In genomic region chr16:77169650-77170236, GRCh38 we compare ENCODE assay signal across 9 cellular contexts. TPM values are rescaled to one million over a fixed set of nuclear protein-coding genes. Genes with fewer than 3 reads are reported as not detected.
DNase-seq lines count a peak whose midpoint lies in the region; ATAC-seq, FAIRE-seq and TF ChIP-seq lines count a peak whose summit lies in the region.
"Had no signal": no experiment of that assay in that cellular context is flagged by ENCODE, and none has a peak within 500 bp of the region (broad histone marks: within the 10 kb centered on the region; RNA-seq: fewer than 3 reads in every experiment).

No MANE protein-coding gene starts in this region.

- intact Hi-C loops in HepG2 (cut with micrococcal nuclease; ENCODE audit: unreplicated experiment) = loop anchor here (5.0 kb wide), 2 partner anchors 317 to 517 kb away; no protein-coding TSS in a partner anchor

- TF ChIP-seq RAD21 in HepG2 (CRISPR knock-in tag; IDR thresholded peaks at IDR 0.05) = peak; percentile 47

- H3K9ac ChIP-seq in NT2/D1 (ENCODE audit: insufficient read length, low read depth) (no peak overlapping the region), HepG2 (ENCODE audit: insufficient read depth, low read depth, low read length) (no peak overlapping the region)

- no peak overlapping the region for H3K4me2 ChIP-seq in HepG2 (ENCODE audit: low read depth, low read length)

- H3K27ac ChIP-seq in HepG2 (ENCODE audit: extremely low read length, insufficient read depth, low read length) = no peak overlapping the region

- H3K4me3 ChIP-seq in NT2/D1 (ENCODE audit: insufficient read length, low read depth) = no peak overlapping the region
- H3K4me3 ChIP-seq in HepG2 (replicated peaks in 1 of 3; ENCODE audit: insufficient read depth in 1 of 3, low read depth in 2 of 3, low read length in 3 of 3) = no peak overlapping the region

- H3K27me3 ChIP-seq in NT2/D1 (ENCODE audit: insufficient read depth, insufficient read length) (no peaks in the 10 kb centered on the region), HepG2 (ENCODE audit: control insufficient read depth in 1 of 2, insufficient read depth in 2 of 2, low read length in 2 of 2) (no peaks in the 10 kb centered on the region)

- peak; percentile 75 for ATAC-seq in GM18909 (IDR thresholded peaks at IDR 0.05; ENCODE audit: poor library complexity, unreplicated experiment)
- ATAC-seq in HG03469 (IDR thresholded peaks at IDR 0.05; ENCODE audit: unreplicated experiment) = peak; percentile 55
- peak; percentile 92 for ATAC-seq in HepG2
- ATAC-seq in GM18858 (IDR thresholded peaks at IDR 0.05; ENCODE audit: unreplicated experiment) = no peak

- 2% methylated on average over 6 of the region's 6 CpGs for WGBS in HepG2 (ENCODE audit: low lambda C conversion rate)

- H2AFZ ChIP-seq in HepG2 (ENCODE audit: low read length) = no peak overlapping the region

- H3K9me3 ChIP-seq in NT2/D1 (ENCODE audit: insufficient read depth, low read length) = no peaks in the 10 kb centered on the region
- H3K9me3 ChIP-seq in HepG2 (ENCODE audit: low read length) = no peaks in the 10 kb centered on the region

- FAIRE-seq in HepG2 (lab: Jason Lieb, UNC) = peak; percentile 4
- FAIRE-seq: TTC549 had no signal

- TF ChIP-seq EP300 in HepG2 (IDR thresholded peaks at IDR 0.05; ENCODE audit: low read depth in 2 of 2, low read length in 2 of 2) (no peak), HepG2 (CRISPR knock-in tag; IDR thresholded peaks at IDR 0.05; ENCODE audit: borderline replicate concordance) (no peak)

- TF ChIP-seq POLR2A in HepG2 (IDR thresholded peaks at IDR 0.05; ENCODE audit: insufficient read depth in 1 of 2, low read depth in 2 of 2, low read length in 2 of 2) = no peak

- DNase-seq in COR-L47 (lab: John Stamatoyannopoulos, UW) (peak; percentile 43), NT2/D1 (ENCODE audit: low read depth, low spot score) (peak; percentile 67), amniotic epithelial cell (ENCODE audit: low read depth) (peak; percentile 47), HepG2 (ENCODE audit: low spot score) (peak; percentile 52), mesenteric fat pad (ENCODE audit: low spot score) (no peak)

- H3K36me3 ChIP-seq in NT2/D1 (ENCODE audit: insufficient read depth, insufficient read length, low read length) (no peaks in the 10 kb centered on the region), HepG2 (replicated peaks in 1 of 2; ENCODE audit: control insufficient read depth in 1 of 2, insufficient read depth in 2 of 2, low read length in 2 of 2) (no peaks in the 10 kb centered on the region)

- no peaks in the 10 kb centered on the region for H3K4me1 ChIP-seq in NT2/D1 (ENCODE audit: insufficient read depth, insufficient read length)
- no peaks in the 10 kb centered on the region for H3K4me1 ChIP-seq in HepG2 (ENCODE audit: insufficient read depth, low read length)

- no peaks in the 10 kb centered on the region for H3K79me2 ChIP-seq in HepG2 (ENCODE audit: insufficient read depth, low read length)

- POLR2A ChIA-PET in HepG2 (lab: Yijun Ruan, JAX) = no interaction called here

- H4K20me1 ChIP-seq in HepG2 (ENCODE audit: insufficient read depth, low read length) = no peaks in the 10 kb centered on the region

- in situ Hi-C loops in HepG2 (cut with HindIII; ENCODE audit: extremely low pct_ligation_motif_present, low pct_unique_long_range_greater_than_20kb) = loop anchor here (5.0 to 25.0 kb wide), 3 partner anchors 507 to 1382 kb away; partner anchors contain the start of gene CNTNAP4

- no TSS peak for BruUV-seq in HepG2 (replicated peaks; lab: Mats Ljungman, UMichigan)

- TF ChIP-seq CTCF in HepG2 (CRISPR knock-in tag; IDR thresholded peaks at IDR 0.05) = peak; percentile 76

- CTCF ChIA-PET in HepG2 (lab: Yijun Ruan, JAX; ENCODE audit: low intra/inter-chr PET ratio, low total read pairs) = interaction anchor here (4.1 kb wide), 1 partner anchor 1381 kb away, joined by 37 read pairs; no protein-coding TSS in a partner anchor

TF ChIP-seq in HepG2, 621 proteins besides CTCF, POLR2A, EP300 and RAD21:
- TF ChIP-seq SMC3 (IDR thresholded peaks at IDR 0.05; ENCODE audit: low read length) (peak; percentile 49; the same call in 1 of the 2 replicates), STAG1 (CRISPR knock-in tag; IDR thresholded peaks at IDR 0.05) (peak; percentile 72), PRMT3 (CRISPR knock-in tag; IDR thresholded peaks at IDR 0.05; ENCODE audit: borderline replicate concordance, low read depth) (no peak)

RNA-seq across cellular contexts. Expression of gene MON1B, which starts 21.2 kb away (rescaled TPM):
- total RNA-seq in HepG2 (2016; rRNA removed; fragmentation: Illumina TruSeq; extraction: Trizol) (13.8 and 15.6 TPM in 2 replicates), mesenteric fat pad (43.9 TPM)
- total RNA-seq in HepG2 (2016; cell fraction: cytosol; rRNA removed; fragmentation: Illumina TruSeq; extraction: Trizol; ENCODE audit: low read depth) = 1.8 and 2.0 TPM in 2 replicates
- total RNA-seq in HepG2 (2016; cell fraction: insoluble cytoplasmic fraction; rRNA removed; fragmentation: Illumina TruSeq; extraction: Trizol) = 11.5 and 16.2 TPM in 2 replicates
- total RNA-seq in HepG2 (2016; cell fraction: membrane; rRNA removed; fragmentation: Illumina TruSeq; extraction: Trizol) = 5.9 and 6.3 TPM in 2 replicates
- total RNA-seq in HepG2 (2016; cell fraction: nucleus; rRNA removed; fragmentation: Illumina TruSeq; extraction: Trizol) = 13.9 and 18.2 TPM in 2 replicates
- polyA plus RNA-seq in HepG2 (2011; rRNA removed) = 13.4 and 15.5 TPM in 2 replicates
- 11.1 and 13.9 TPM in 2 replicates for polyA plus RNA-seq in HepG2 (2011; cell fraction: cytosol; rRNA removed)
- 54.1 and 62.7 TPM in 2 replicates for polyA plus RNA-seq in HepG2 (2011; cell fraction: nucleus; rRNA removed)
- 12.2 and 15.6 TPM in 2 replicates for polyA plus RNA-seq in HepG2 (2012)
- 1.2 and 1.4 TPM in 2 replicates for polyA plus RNA-seq in HepG2 (2016; cell fraction: cytosol; fragmentation: Illumina TruSeq; extraction: Trizol; ENCODE audit: low read depth)
- polyA plus RNA-seq in HepG2 (2016; cell fraction: insoluble cytoplasmic fraction; fragmentation: Illumina TruSeq; extraction: Trizol; ENCODE audit: low read depth) = 14.6 and 21.8 TPM in 2 replicates
- 5.9 and 6.0 TPM in 2 replicates for polyA plus RNA-seq in HepG2 (2016; cell fraction: membrane; fragmentation: Illumina TruSeq; extraction: Trizol; ENCODE audit: low read depth)
- polyA plus RNA-seq in HepG2 (2016; cell fraction: nucleus; fragmentation: Illumina TruSeq; extraction: Trizol; ENCODE audit: insufficient read depth, low read depth) = 42.3 and 49.3 TPM in 2 replicates
- polyA minus RNA-seq in HepG2 (2011; rRNA and poly(A)+ RNA removed; ENCODE audit: low replicate concordance) = 23.3 and 35.2 TPM in 2 replicates
- 12.0 and 12.8 TPM in 2 replicates for polyA minus RNA-seq in HepG2 (2011; cell fraction: cytosol; rRNA and poly(A)+ RNA removed)
- polyA minus RNA-seq in HepG2 (2011; cell fraction: nucleus; rRNA and poly(A)+ RNA removed) = 15.9 and 18.8 TPM in 2 replicates

RNA-seq across cellular contexts. Expression of gene SYCE1L, which starts 29.5 kb away (rescaled TPM):
- total RNA-seq in HepG2 (2016; rRNA removed; fragmentation: Illumina TruSeq; extraction: Trizol) (0.22 TPM in 1 of 2 replicates, not detected in the other), mesenteric fat pad (1.3 TPM)
- not detected in 2 replicates for total RNA-seq in HepG2 (2016; cell fraction: cytosol; rRNA removed; fragmentation: Illumina TruSeq; extraction: Trizol; ENCODE audit: low read depth)
- total RNA-seq in HepG2 (2016; cell fraction: insoluble cytoplasmic fraction; rRNA removed; fragmentation: Illumina TruSeq; extraction: Trizol) = not detected in 2 replicates
- 3.0 TPM in 1 of 2 replicates, not detected in the other for total RNA-seq in HepG2 (2016; cell fraction: membrane; rRNA removed; fragmentation: Illumina TruSeq; extraction: Trizol)
- total RNA-seq in HepG2 (2016; cell fraction: nucleus; rRNA removed; fragmentation: Illumina TruSeq; extraction: Trizol) = 0.63 TPM in 1 of 2 replicates, not detected in the other
- polyA plus RNA-seq in HepG2 (2011; rRNA removed) = 0.16 TPM in 1 of 2 replicates, not detected in the other
- polyA plus RNA-seq in HepG2 (2011; cell fraction: cytosol; rRNA removed) = not detected in 2 replicates
- 0.61 and 0.74 TPM in 2 replicates for polyA plus RNA-seq in HepG2 (2011; cell fraction: nucleus; rRNA removed)
- 0.17 TPM in 1 of 2 replicates, not detected in the other for polyA plus RNA-seq in HepG2 (2012)
- polyA plus RNA-seq in HepG2 (2016; cell fraction: cytosol; fragmentation: Illumina TruSeq; extraction: Trizol; ENCODE audit: low read depth) = 0.26 TPM in 1 of 2 replicates, not detected in the other
- polyA plus RNA-seq in HepG2 (2016; cell fraction: insoluble cytoplasmic fraction; fragmentation: Illumina TruSeq; extraction: Trizol; ENCODE audit: low read depth) = not detected in 2 replicates
- polyA plus RNA-seq in HepG2 (2016; cell fraction: membrane; fragmentation: Illumina TruSeq; extraction: Trizol; ENCODE audit: low read depth) = not detected in 2 replicates
- 0.82 and 1.3 TPM in 2 replicates for polyA plus RNA-seq in HepG2 (2016; cell fraction: nucleus; fragmentation: Illumina TruSeq; extraction: Trizol; ENCODE audit: insufficient read depth, low read depth)
- polyA minus RNA-seq in HepG2 (2011; rRNA and poly(A)+ RNA removed; ENCODE audit: low replicate concordance) = not detected in 2 replicates
- not detected in 2 replicates for polyA minus RNA-seq in HepG2 (2011; cell fraction: cytosol; rRNA and poly(A)+ RNA removed)
- polyA minus RNA-seq in HepG2 (2011; cell fraction: nucleus; rRNA and poly(A)+ RNA removed) = not detected in 2 replicates
